ENCODE assay signal across 9 cellular contexts in genomic region chr4:152385551-152385950, GRCh38.
A peak's percentile ranks its signal among the peaks of the same experiment; 100 is the strongest.
DNase-seq lines count a peak whose midpoint lies in the region; ATAC-seq, FAIRE-seq and TF ChIP-seq lines count a peak whose summit lies in the region.
"Had no signal": no experiment of that assay in that cellular context is flagged by ENCODE, and none has a peak within 500 bp of the region (broad histone marks: within the 10 kb centered on the region; RNA-seq: fewer than 3 reads in every experiment).

No MANE protein-coding gene starts in this region.

- no peaks in the 10 kb centered on the region for H3K4me1 ChIP-seq in hepatocyte (ENCODE audit: insufficient read depth)

- no peak overlapping the region for H3K27ac Mint-ChIP-seq in activated T-cell treated with anti-CD3 and anti-CD28 coated beads, Interleukin-2, amount 50 U/mL, for 24 hours
- H3K27ac Mint-ChIP-seq: activated naive CD8-positive, alpha-beta T cell treated with anti-CD3 and anti-CD28 coated beads, Interleukin-2, amount 10 ng/mL, durations not matched to agents 7 days and 5 days had no signal

- peaks cover 16% of the 10 kb centered on the region; the same call in 1 of the 2 replicates for H3F3A ChIP-seq in SU-DHL-6 (ENCODE audit: insufficient read depth)

- no peak for ATAC-seq in GM18909 (IDR thresholded peaks at IDR 0.05; ENCODE audit: poor library complexity, unreplicated experiment)

- H3K4me3 Mint-ChIP-seq in activated T-cell treated with anti-CD3 and anti-CD28 coated beads, Interleukin-2, amount 50 U/mL, for 24 hours: no peak overlapping the region
- H3K4me3 Mint-ChIP-seq: activated naive CD8-positive, alpha-beta T cell treated with anti-CD3 and anti-CD28 coated beads, Interleukin-2, amount 10 ng/mL, durations not matched to agents 7 days and 5 days had no signal

- H2AFZ ChIP-seq in SU-DHL-6 (ENCODE audit: low read depth, low read length, severe bottlenecking): no peak overlapping the region
- H2AFZ ChIP-seq in hepatocyte: no peak overlapping the region

- H3K9ac ChIP-seq in SU-DHL-6 (ENCODE audit: low read length): no peak overlapping the region

- H3K36me3 ChIP-seq in SU-DHL-6 (ENCODE audit: low read length) (peaks cover 13% of the 10 kb centered on the region; the same call in 1 of the 2 replicates), hepatocyte (replicated peaks; ENCODE audit: insufficient read depth, low read depth) (no peaks in the 10 kb centered on the region)

- H3K9me3 ChIP-seq in SU-DHL-6 (ENCODE audit: insufficient read depth, low read length) (no peaks in the 10 kb centered on the region), hepatocyte (ENCODE audit: low read depth) (no peaks in the 10 kb centered on the region)

- peaks cover 34% of the 10 kb centered on the region for H3K4me1 Mint-ChIP-seq in activated T-cell treated with anti-CD3 and anti-CD28 coated beads, Interleukin-2, amount 50 U/mL, for 24 hours (ENCODE audit: low read depth)

- H3K27ac ChIP-seq in SU-DHL-6 (ENCODE audit: low read depth, low read length) (no peak overlapping the region), hepatocyte (no peak overlapping the region)

- TF ChIP-seq CTCF in GM12873 (IDR thresholded peaks at IDR 0.05; ENCODE audit: insufficient read depth, low read depth, low read length, missing control alignments) (peak; percentile 36), SU-DHL-6 (IDR thresholded peaks at IDR 0.05; ENCODE audit: insufficient read depth, low read length, poor library complexity, severe bottlenecking) (peak; percentile 34), hepatocyte (IDR thresholded peaks at IDR 0.05; ENCODE audit: poor library complexity) (peak; percentile 59)

- H3K36me3 Mint-ChIP-seq in activated T-cell treated with anti-CD3 and anti-CD28 coated beads, Interleukin-2, amount 50 U/mL, for 24 hours (ENCODE audit: low read depth): peaks cover 3% of the 10 kb centered on the region

- H3K27me3 Mint-ChIP-seq in activated T-cell treated with anti-CD3 and anti-CD28 coated beads, Interleukin-2, amount 50 U/mL, for 24 hours: no peaks in the 10 kb centered on the region
- H3K27me3 Mint-ChIP-seq: activated naive CD8-positive, alpha-beta T cell treated with anti-CD3 and anti-CD28 coated beads, Interleukin-2, amount 10 ng/mL, durations not matched to agents 7 days and 5 days had no signal

- peak; percentile 88 for FAIRE-seq in A204.1 (lab: Jason Lieb, UNC)

- H3K9me3 Mint-ChIP-seq in activated T-cell treated with anti-CD3 and anti-CD28 coated beads, Interleukin-2, amount 50 U/mL, for 24 hours: no peaks in the 10 kb centered on the region
- H3K9me3 Mint-ChIP-seq: activated naive CD8-positive, alpha-beta T cell treated with anti-CD3 and anti-CD28 coated beads, Interleukin-2, amount 10 ng/mL, durations not matched to agents 7 days and 5 days had no signal

- no peak overlapping the region for H3K4me2 ChIP-seq in SU-DHL-6 (ENCODE audit: low read depth, low read length, poor library complexity, severe bottlenecking)
- no peak overlapping the region for H3K4me2 ChIP-seq in hepatocyte

- H3K9me2 ChIP-seq in SU-DHL-6 (replicated peaks; ENCODE audit: insufficient read depth, low read length) (no peaks in the 10 kb centered on the region), hepatocyte (replicated peaks; ENCODE audit: insufficient read depth) (no peaks in the 10 kb centered on the region)

- H4K20me1 ChIP-seq in SU-DHL-6 (ENCODE audit: low read depth, low read length) (no peaks in the 10 kb centered on the region; the same call in 1 of the 2 replicates), hepatocyte (ENCODE audit: insufficient read depth, poor library complexity, severe bottlenecking) (no peaks in the 10 kb centered on the region)

- peaks cover 64% of the 10 kb centered on the region for H3K79me2 ChIP-seq in SU-DHL-6 (ENCODE audit: insufficient read depth, low read length)
- peaks cover 7% of the 10 kb centered on the region for H3K79me2 ChIP-seq in hepatocyte

- DNase-seq in hepatocyte (ENCODE audit: low spot score) (peak; percentile 15), amniotic stem cell (lab: John Stamatoyannopoulos, UW) (no peak), ecto neural progenitor cell (ENCODE audit: low spot score) (no peak)
- DNase-seq in activated T-cell treated with anti-CD3 and anti-CD28 coated beads, Interleukin-2, amount 50 U/mL, for 24 hours: no peak
- DNase-seq: activated naive CD8-positive, alpha-beta T cell treated with anti-CD3 and anti-CD28 coated beads, Interleukin-2, amount 10 ng/mL, durations not matched to agents 7 days and 5 days had no signal

- H3K4me3 ChIP-seq in SU-DHL-6 (ENCODE audit: insufficient read depth, low read length, poor library complexity, severe bottlenecking) (no peak overlapping the region), hepatocyte (no peak overlapping the region)

- no peaks in the 10 kb centered on the region for H3K27me3 ChIP-seq in SU-DHL-6 (ENCODE audit: low read length)
- no peaks in the 10 kb centered on the region for H3K27me3 ChIP-seq in hepatocyte

- WGBS in hepatocyte (ENCODE audit: low lambda C conversion rate, missing lambda C conversion rate): 28% methylated on average over 1 of the region's 1 CpG
